Comparison of ENCODE assay signal across 9 cellular contexts in genomic region chr17:54172654-54173316, GRCh38.
DNase-seq lines count a peak whose midpoint lies in the region; ATAC-seq, FAIRE-seq and TF ChIP-seq lines count a peak whose summit lies in the region.
"Had no signal": no experiment of that assay in that cellular context is flagged by ENCODE, and none has a peak within 500 bp of the region (broad histone marks: within the 10 kb centered on the region; RNA-seq: fewer than 3 reads in every experiment).

No MANE protein-coding gene starts in this region.

- H3K36me3 Mint-ChIP-seq in effector memory CD8-positive, alpha-beta T cell (ENCODE audit: insufficient read depth), result no peaks in the 10 kb centered on the region

- H3K27ac ChIP-seq in adrenal gland, result no peak overlapping the region

- WGBS in adrenal gland, 4 donors, result 0 to 2% (median 0%) methylated on average over 1 of the region's 1 CpG

- no peaks in the 10 kb centered on the region for H3K9me3 ChIP-seq in adrenal gland (replicated peaks in 1 of 3)

- no peak for TF ChIP-seq POLR2A in adrenal gland (IDR thresholded peaks at IDR 0.05)

- TF ChIP-seq CTCF in adrenal gland (IDR thresholded peaks at IDR 0.05), result peak; percentile 16 to 55 (median 42)
- TF ChIP-seq CTCF in kidney epithelial cell (IDR thresholded peaks at IDR 0.05; ENCODE audit: insufficient read depth, low read length, poor library complexity, severe bottlenecking), result peak; percentile 60

- H3K9me3 Mint-ChIP-seq in effector memory CD8-positive, alpha-beta T cell, result peaks cover 3 to 10% of the 10 kb centered on the region in 2 donors

- no peak overlapping the region for H3K27ac Mint-ChIP-seq in effector memory CD8-positive, alpha-beta T cell

- H3K27me3 ChIP-seq in adrenal gland (peaks cover 5% of the 10 kb centered on the region), kidney epithelial cell (ENCODE audit: control insufficient read depth, insufficient read depth, low read length) (no peaks in the 10 kb centered on the region)

- no peaks in the 10 kb centered on the region for H3K4me1 Mint-ChIP-seq in effector memory CD8-positive, alpha-beta T cell (ENCODE audit: low read depth in 2 of 2)

- DNase-seq in HK-2 (ENCODE audit: unreplicated experiment), result peak; percentile 9
- DNase-seq in adrenal gland, result peak in 3 of 7 donors; percentile 3 to 21 (median 14)
- no peak for DNase-seq in kidney epithelial cell (ENCODE audit: low read depth)
- DNase-seq in effector memory CD8-positive, alpha-beta T cell, result no peak
- no peak for DNase-seq in NCI-H187 treated with DMSO at 0.1 percent for 48 hours (lab: John Stamatoyannopoulos, UW)
- DNase-seq: GDM1 had no signal

- no peak overlapping the region for H3K4me3 ChIP-seq in adrenal gland
- no peak overlapping the region for H3K4me3 ChIP-seq in kidney epithelial cell (ENCODE audit: low read depth, low read length)

- no peak overlapping the region for H3K4me3 Mint-ChIP-seq in effector memory CD8-positive, alpha-beta T cell

- H3K4me1 ChIP-seq in adrenal gland (replicated peaks in 1 of 2), result no peaks in the 10 kb centered on the region

- no peaks in the 10 kb centered on the region for H3K27me3 Mint-ChIP-seq in effector memory CD8-positive, alpha-beta T cell

- intact Hi-C loops in adrenal gland (cut with DNase I), result no loop called here

- peak; percentile 63 for FAIRE-seq in A204.1 (lab: Jason Lieb, UNC)

- ATAC-seq in effector memory CD8-positive, alpha-beta T cell (replicated peaks), result no peak
- no peak for ATAC-seq in GM21737 (IDR thresholded peaks at IDR 0.05; ENCODE audit: unreplicated experiment)
- ATAC-seq in HG02885 (IDR thresholded peaks at IDR 0.05; ENCODE audit: poor library complexity, unreplicated experiment), result no peak

- H3K36me3 ChIP-seq in adrenal gland (replicated peaks in 1 of 2) (no peaks in the 10 kb centered on the region), kidney epithelial cell (ENCODE audit: control insufficient read depth, insufficient read depth, low read length) (no peaks in the 10 kb centered on the region)
